ENCODE assay signal across 8 cellular contexts in the genomic region with DNA sequence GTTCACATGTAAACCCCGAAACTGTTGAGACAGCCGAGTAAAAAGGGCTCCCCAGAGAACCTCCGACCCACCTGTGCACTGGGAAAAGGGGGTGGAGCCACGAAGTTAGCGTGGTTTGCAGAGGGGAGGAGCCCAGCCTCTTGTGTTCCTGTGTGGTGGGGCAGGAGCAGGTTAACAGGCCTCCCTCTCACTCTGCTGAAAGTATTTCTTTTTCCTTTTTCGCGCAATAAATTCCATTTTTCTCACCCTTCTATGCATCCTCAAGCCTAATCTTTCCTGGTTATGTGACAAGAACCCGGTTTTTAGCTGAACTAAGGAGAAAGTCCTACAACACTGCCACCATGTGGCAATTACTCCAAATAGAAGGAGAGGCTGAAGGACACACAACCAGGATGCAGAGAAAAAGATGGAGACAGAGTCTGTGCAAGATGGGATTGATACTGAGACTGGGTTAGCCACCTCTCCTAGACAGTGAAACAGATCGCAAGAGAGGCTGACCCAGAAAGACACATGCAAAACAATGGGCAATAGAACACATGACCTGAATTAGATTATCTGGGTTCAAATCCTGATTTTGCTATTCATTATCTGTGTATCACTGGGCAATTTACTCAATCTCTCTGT.
DNase-seq lines count a peak whose midpoint lies in the region; ATAC-seq and TF ChIP-seq lines count a peak whose summit lies in the region.

No MANE protein-coding gene starts in this region.

- H3K9me3 Mint-ChIP-seq in HFFc6 (no peaks in the 10 kb centered on the region), T-cell (no peaks in the 10 kb centered on the region)

- CTCF ChIA-PET in T-cell (lab: Charles Lee): interaction anchor here (0.7 to 1.4 kb wide), 4 partner anchors 10 to 555 kb away, joined by 3 read pairs; no protein-coding TSS in a partner anchor

- H3K36me3 ChIP-seq in breast epithelium: no peaks in the 10 kb centered on the region

- POLR2A ChIA-PET in T-cell (lab: Charles Lee): interaction anchor here in 1 of 2 donors (0.7 kb wide), 1 partner anchor 58 kb away, joined by 3 read pairs; no protein-coding TSS in a partner anchor

- no peaks in the 10 kb centered on the region for H3K9me3 ChIP-seq in breast epithelium

- H3K4me3 ChIP-seq in breast epithelium: peak overlapping the region in 2 of 3 donors; percentile 37 to 57

- H3K27me3 Mint-ChIP-seq in HFFc6 (ENCODE audit: insufficient read depth) (peaks cover 4% of the 10 kb centered on the region; the same call in 1 of the 2 replicates), T-cell (peaks cover 49 to 54% of the 10 kb centered on the region in 2 donors)

- H3K4me1 ChIP-seq in breast epithelium: no peaks in the 10 kb centered on the region

- H3K27ac ChIP-seq in breast epithelium: no peak overlapping the region

- H3K36me3 Mint-ChIP-seq in HFFc6 (ENCODE audit: low read depth): no peaks in the 10 kb centered on the region
- H3K36me3 Mint-ChIP-seq in T-cell: no peaks in the 10 kb centered on the region

- TF ChIP-seq POLR2A in breast epithelium (IDR thresholded peaks at IDR 0.05): no peak

- H3K27me3 ChIP-seq in breast epithelium: peaks cover 0 to 3% of the 10 kb centered on the region in 2 donors

- DNase-seq in NCI-H2107 treated with DMSO at 0.1 percent for 48 hours (lab: John Stamatoyannopoulos, UW; ENCODE audit: unreplicated experiment): peak; percentile 41
- no peak for DNase-seq in NCI-H2107 (lab: John Stamatoyannopoulos, UW)
- peak; percentile 72 for DNase-seq in HFFc6
- DNase-seq in NCI-H1417 (lab: John Stamatoyannopoulos, UW): peak; percentile 65 to 89 (median 82)
- peak in 20 of 34 experiments; percentile 3 to 38 (median 16) for DNase-seq in T-cell
- DNase-seq in breast epithelium (ENCODE audit: low spot score in 2 of 2): no peak
- DNase-seq in iris pigment epithelial cell (ENCODE audit: low read depth): peak; percentile 71
- DNase-seq in stimulated activated CD4-positive, alpha-beta T cell treated with anti-CD3 and anti-CD28 coated beads, Interleukin-1b, Interleukin-23, amount 100 ng/mL, for 48 hours: peak; percentile 18

- intact Hi-C loops in breast epithelium (cut with DNase I; ENCODE audit: low total_unique reads): no loop called here

- H3K4me3 Mint-ChIP-seq in HFFc6 (peak overlapping the region; percentile 61), T-cell (peak overlapping the region; percentile 30 to 75 (median 69))

- peak; percentile 58 to 87 (median 76) for ATAC-seq in T-cell (replicated peaks in 1 of 4)

- TF ChIP-seq CTCF in HFFc6 (IDR thresholded peaks at IDR 0.05) (peak; percentile 84), breast epithelium (IDR thresholded peaks at IDR 0.05) (peak in 2 of 3 donors; percentile 66 to 68)

- no peak overlapping the region for H3K27ac Mint-ChIP-seq in HFFc6
- H3K27ac Mint-ChIP-seq in T-cell: no peak overlapping the region

- H3K4me1 Mint-ChIP-seq in HFFc6 (ENCODE audit: low read depth): no peaks in the 10 kb centered on the region
- H3K4me1 Mint-ChIP-seq in T-cell: peaks cover 3 to 8% (median 6%) of the 10 kb centered on the region in 3 donors

Comparison
In these comparisons a context has a peak if more than half of its experiments do, and no peak if none do; other contexts are left out.
1. DNase-seq: peak in NCI-H2107 treated with DMSO at 0.1 percent for 48 hours (single experiment), HFFc6 (single experiment), NCI-H1417 (3 of 3), T-cell (20 of 34), iris pigment epithelial cell (single experiment) and stimulated activated CD4-positive, alpha-beta T cell treated with anti-CD3 and anti-CD28 coated beads, Interleukin-1b, Interleukin-23, amount 100 ng/mL, for 48 hours (single experiment); none in NCI-H2107 (single experiment) and breast epithelium (0 of 2).